ENCODE assay signal across 17 cellular contexts in genomic region chr1:24619376-24619775, GRCh38. TPM values are rescaled to one million over a fixed set of nuclear protein-coding genes. Genes with fewer than 3 reads are reported as not detected.
DNase-seq lines count a peak whose midpoint lies in the region; ATAC-seq and TF ChIP-seq lines count a peak whose summit lies in the region.
"Had no signal": no experiment of that assay in that cellular context is flagged by ENCODE, and none has a peak within 500 bp of the region (broad histone marks: within the 10 kb centered on the region; RNA-seq: fewer than 3 reads in every experiment).

No MANE protein-coding gene starts in this region.

- H3K36me3 ChIP-seq in suprapubic skin, result no peaks in the 10 kb centered on the region
- H3K36me3 ChIP-seq: thyroid gland had no signal

- ATAC-seq in HG03025 (IDR thresholded peaks at IDR 0.05; ENCODE audit: low FRiP score, unreplicated experiment) (no peak), HG03108 (IDR thresholded peaks at IDR 0.05; ENCODE audit: unreplicated experiment) (no peak)
- ATAC-seq: right cardiac atrium had no signal

- TF ChIP-seq CTCF in neural crest cell (conservative IDR thresholded peaks at IDR 0.05) (no peak), suprapubic skin (IDR thresholded peaks at IDR 0.05) (no peak)

- no peaks in the 10 kb centered on the region for H3K4me1 ChIP-seq in suprapubic skin
- H3K4me1 ChIP-seq: thyroid gland had no signal

- H3K4me3 Mint-ChIP-seq in neural crest cell, result no peak overlapping the region

- no peak for TF ChIP-seq EP300 in suprapubic skin (IDR thresholded peaks at IDR 0.05)

- H3K27me3 ChIP-seq in suprapubic skin, result peaks cover 4% of the 10 kb centered on the region
- H3K27me3 ChIP-seq: thyroid gland had no signal

- DNase-seq in RPMI7951 (ENCODE audit: low read depth), result peak; percentile 60
- DNase-seq in neural crest cell (ENCODE audit: low read depth, low spot score), result no peak
- DNase-seq in suprapubic skin (ENCODE audit: low spot score in 2 of 2), result no peak
- no peak for DNase-seq in AG20443 (ENCODE audit: low spot score)
- DNase-seq: activated CD4-positive, CD25-positive, alpha-beta regulatory T cell; activated CD8-positive, alpha-beta memory T cell treated with anti-CD3 and anti-CD28 coated beads for 24 hours; activated naive CD4-positive, alpha-beta T cell treated with anti-CD3 and anti-CD28 coated beads, Interleukin-2, amount 50 U/mL, for 16 hours; activated T-cell treated with anti-CD3 and anti-CD28 coated beads, Interleukin-2, amount 50 U/mL, for 48 hours; NCI-H1048; NCI-H2029; NCI-H446; right cardiac atrium; T1000; thyroid gland had no signal

- WGBS in suprapubic skin, result 67% methylated on average over 5 of the region's 5 CpGs

- peaks cover 26% of the 10 kb centered on the region for H3K4me1 Mint-ChIP-seq in neural crest cell

- no peaks in the 10 kb centered on the region for H3K9me3 ChIP-seq in suprapubic skin
- H3K9me3 ChIP-seq: thyroid gland had no signal

- H3K27me3 Mint-ChIP-seq in neural crest cell (ENCODE audit: low read depth), result peaks cover 2% of the 10 kb centered on the region

- peak overlapping the region; percentile 13 for H3K27ac Mint-ChIP-seq in neural crest cell (ENCODE audit: unreplicated experiment)

- TF ChIP-seq POLR2A in suprapubic skin (IDR thresholded peaks at IDR 0.05), result no peak

- no peak overlapping the region for H3K4me3 ChIP-seq in suprapubic skin
- H3K4me3 ChIP-seq: thyroid gland had no signal

- H3K27ac ChIP-seq in cingulate gyrus (ENCODE audit: low read depth, low read length) (peak overlapping the region; percentile 66), suprapubic skin (peak overlapping the region; percentile 29)
- H3K27ac ChIP-seq: thyroid gland had no signal

- H3K36me3 Mint-ChIP-seq in neural crest cell (ENCODE audit: low read depth), result no peaks in the 10 kb centered on the region

- no peaks in the 10 kb centered on the region for H3K9me3 Mint-ChIP-seq in neural crest cell

RNA-seq across cellular contexts. Expression of gene SRRM1, which starts 23.7 kb away (rescaled TPM):
- total RNA-seq in RPMI7951 (2014; rRNA removed; shearing (Covaris generic)), result 31.9 and 50.0 TPM in 2 replicates
- total RNA-seq in neural crest cell (217 and 229 TPM in 2 replicates), suprapubic skin (100 to 1,000 TPM in 2 of 4 donors, 10 to 100 TPM in 2; 73.0 to 323 (median 97.0) TPM)
